In genomic region chr1:174409801-174410200, GRCh38 we compare ENCODE assay signal across 1 cellular context. TPM values are rescaled to one million over a fixed set of nuclear protein-coding genes. Genes with fewer than 3 reads are reported as not detected.
"Had no signal": no experiment of that assay in that cellular context is flagged by ENCODE, and none has a peak within 500 bp of the region (broad histone marks: within the 10 kb centered on the region; RNA-seq: fewer than 3 reads in every experiment).

No MANE protein-coding gene starts in this region.

RNA-seq across cellular contexts. Expression of gene GPR52, which starts 38.0 kb away (rescaled TPM):
- total RNA-seq: G401 had no signal
